Comparison of ENCODE assay signal across 8 cellular contexts in genomic region chr5:1641560-1642166, GRCh38.
DNase-seq lines count a peak whose midpoint lies in the region; ATAC-seq, FAIRE-seq and TF ChIP-seq lines count a peak whose summit lies in the region.

No MANE protein-coding gene starts in this region.

- no peak overlapping the region for H3K4me3 Mint-ChIP-seq in activated B cell treated with CpG ODN at 0.5 μM for 24 hours

- peak overlapping the region; percentile 46 for H3K27ac Mint-ChIP-seq in activated B cell treated with CpG ODN at 0.5 μM for 24 hours

- ATAC-seq in GM18519 (IDR thresholded peaks at IDR 0.05; ENCODE audit: low FRiP score, unreplicated experiment) (peak; percentile 85), HG03354 (IDR thresholded peaks at IDR 0.05; ENCODE audit: poor library complexity, severe bottlenecking, unreplicated experiment) (peak; percentile 84), activated B cell treated with CpG ODN at 0.5 μM for 24 hours (ENCODE audit: low read depth) (peak; percentile 87)

- no peaks in the 10 kb centered on the region for H3K36me3 Mint-ChIP-seq in activated B cell treated with CpG ODN at 0.5 μM for 24 hours (ENCODE audit: low read depth)

- peak; percentile 93 for FAIRE-seq in A204.1 (lab: Jason Lieb, UNC)

- peaks cover 20% of the 10 kb centered on the region for H3K27me3 Mint-ChIP-seq in activated B cell treated with CpG ODN at 0.5 μM for 24 hours

- DNase-seq in NCI-H345 (lab: John Stamatoyannopoulos, UW), result peak; percentile 85
- peak; percentile 55 for DNase-seq in activated B cell treated with CpG ODN at 0.5 μM for 24 hours
- peak in 60 of 61 donors; percentile 6 to 93 (median 72) for DNase-seq in caudate nucleus (lab: John Stamatoyannopoulos, UW)
- DNase-seq in kidney epithelial cell (ENCODE audit: low read depth), result peak; percentile 71
- peak; percentile 62 for DNase-seq in stimulated activated CD4-positive, alpha-beta T cell treated with anti-CD3 and anti-CD28 coated beads, Interleukin-2, amount 100 ng/mL, for 4 hours (ENCODE audit: low read depth)

- H3K27ac ChIP-seq in caudate nucleus (ENCODE audit: low read depth, low read length), result no peak overlapping the region

- intact Hi-C loops in activated B cell treated with CpG ODN at 0.5 μM for 24 hours (cut with micrococcal nuclease), result loop anchor here (1.0 to 10.0 kb wide), 9 partner anchors 47 to 718 kb away; partner anchors contain the start of genes CLPTM1L and NKD2

- H3K27me3 ChIP-seq in kidney epithelial cell (ENCODE audit: control insufficient read depth, insufficient read depth, low read length), result peaks cover 45% of the 10 kb centered on the region

- peak; percentile 64 for TF ChIP-seq CTCF in activated B cell treated with CpG ODN at 0.5 μM for 24 hours (IDR thresholded peaks at IDR 0.05)
- TF ChIP-seq CTCF in kidney epithelial cell (IDR thresholded peaks at IDR 0.05; ENCODE audit: insufficient read depth, low read length, poor library complexity, severe bottlenecking), result peak; percentile 98

- peaks cover 16% of the 10 kb centered on the region for H3K4me1 Mint-ChIP-seq in activated B cell treated with CpG ODN at 0.5 μM for 24 hours

- no peaks in the 10 kb centered on the region for H3K9me3 Mint-ChIP-seq in activated B cell treated with CpG ODN at 0.5 μM for 24 hours

- H3K4me3 ChIP-seq in kidney epithelial cell (ENCODE audit: low read depth, low read length), result no peak overlapping the region

- POLR2A ChIA-PET in activated B cell treated with CpG ODN at 0.5 μM for 24 hours (lab: Charles Lee), result no interaction called here

- CTCF ChIA-PET in activated B cell treated with CpG ODN at 0.5 μM for 24 hours (lab: Charles Lee), result interaction anchor here (1.6 to 4.1 kb wide), 3 partner anchors 162 to 473 kb away, joined by 3 to 36 read pairs (median 4); no protein-coding TSS in a partner anchor

- no peaks in the 10 kb centered on the region for H3K36me3 ChIP-seq in kidney epithelial cell (ENCODE audit: control insufficient read depth, insufficient read depth, low read length)
